In the genomic region with DNA sequence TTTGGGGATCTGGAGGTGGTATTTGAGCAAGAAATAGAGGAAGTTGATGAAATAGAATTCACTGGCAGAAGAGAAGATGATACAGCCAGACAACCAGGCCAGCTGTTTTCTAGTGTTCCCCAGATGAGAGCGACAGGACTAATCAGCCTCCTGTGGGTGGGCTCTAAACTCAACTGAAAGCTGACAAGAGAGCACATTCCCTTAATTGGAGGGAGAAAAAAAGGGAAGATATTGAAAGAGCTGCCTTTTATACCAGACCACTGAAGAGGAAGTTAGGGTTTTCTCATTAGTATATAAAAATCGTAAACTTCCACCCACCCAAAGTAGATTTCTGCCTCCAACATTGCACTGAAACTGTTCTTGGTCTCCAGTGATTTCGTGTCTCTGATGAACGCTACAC, we compare ENCODE assay signal across 1 cellular context.
TF ChIP-seq lines count a peak whose summit lies in the region.

No MANE protein-coding gene starts in this region.

TF ChIP-seq in H1, 55 proteins besides CTCF, POLR2A, EP300 and RAD21:
- TF ChIP-seq SRF (IDR thresholded peaks at IDR 0.05; ENCODE audit: low read depth, low read length) (no peak), ZNF274 (IDR thresholded peaks at IDR 0.05; ENCODE audit: borderline replicate concordance, extremely low read depth, low read length) (no peak), TAF7 (optimal IDR thresholded peaks at IDR 0.05; ENCODE audit: borderline replicate concordance, low read depth, low read length) (no peak), BRCA1 (IDR thresholded peaks at IDR 0.05; ENCODE audit: low read depth, low read length) (no peak), EZH2 (IDR thresholded peaks at IDR 0.05; ENCODE audit: low read depth, low read length, severe bottlenecking) (no peak), PHF8 (conservative IDR thresholded peaks at IDR 0.05; ENCODE audit: low read depth, low read length) (no peak), POU5F1 (IDR thresholded peaks at IDR 0.05; ENCODE audit: low read depth, low read length) (no peak), BACH1 (IDR thresholded peaks at IDR 0.05; ENCODE audit: low read length) (no peak), SP1 (IDR thresholded peaks at IDR 0.05; ENCODE audit: low read depth, low read length) (no peak), POLR2AphosphoS5 (IDR thresholded peaks at IDR 0.05; ENCODE audit: low read depth, low read length) (no peak)
